ENCODE assay signal across 31 cellular contexts in genomic region chr2:144010096-144010495, GRCh38.
"Had no signal": no experiment of that assay in that cellular context is flagged by ENCODE, and none has a peak within 500 bp of the region (broad histone marks: within the 10 kb centered on the region; RNA-seq: fewer than 3 reads in every experiment).

No MANE protein-coding gene starts in this region.

- H3K27ac ChIP-seq: left ventricle myocardium inferior, pancreas, prostate gland, skin epidermis, suprapubic skin, thoracic aorta, tibial artery, upper lobe of right lung had no signal

- FAIRE-seq: islet of Langerhans, pancreas, urothelium cell line had no signal

- H3K27ac Mint-ChIP-seq: immature natural killer cell; memory B cell; naive thymus-derived CD4-positive, alpha-beta T cell; nephron; stimulated activated effector memory CD8-positive, alpha-beta T cell treated with anti-CD3 and anti-CD28 coated beads, Interleukin-12 subunit alpha, Interleukin-12 subunit beta, amount 100 ng/mL, for 72 hours; stimulated activated naive CD8-positive, alpha-beta T cell treated with anti-CD3 and anti-CD28 coated beads, Interleukin-15, Interleukin-2, amounts not matched to agents 100 ng/mL and 50 ng/mL, for 24 hours had no signal

- H3K4me1 Mint-ChIP-seq: immature natural killer cell; naive thymus-derived CD4-positive, alpha-beta T cell had no signal

- H3K9me3 Mint-ChIP-seq: memory B cell; nephron; neural crest cell; stimulated activated naive CD8-positive, alpha-beta T cell treated with anti-CD3 and anti-CD28 coated beads, Interleukin-15, Interleukin-2, amounts not matched to agents 100 ng/mL and 50 ng/mL, for 24 hours had no signal

- DNase-seq: hypothalamus; immature natural killer cell; left ventricle myocardium inferior; midbrain; mucosa of descending colon; naive thymus-derived CD4-positive, alpha-beta T cell; nucleus accumbens; pancreas; posterior cingulate gyrus; retina; right cardiac atrium; stimulated activated CD4-positive, alpha-beta T cell treated with anti-CD3 and anti-CD28 coated beads, Interleukin-12 subunit alpha, Interleukin-12 subunit beta, amount 100 ng/mL, for 4 hours; stimulated activated CD4-positive, alpha-beta T cell treated with anti-CD3 and anti-CD28 coated beads, Interleukin-15, amount 100 ng/mL, for 24 hours; stimulated activated CD4-positive, alpha-beta T cell treated with anti-CD3 and anti-CD28 coated beads, Interleukin-2, amount 100 ng/mL, for 24 hours; stimulated activated CD4-positive, alpha-beta T cell treated with anti-CD3 and anti-CD28 coated beads, Interleukin-4, amount 100 ng/mL, for 1 hour; stimulated activated naive CD4-positive, alpha-beta T cell; tibial artery; trophoblast cell; upper lobe of right lung had no signal

- H3K4me3 Mint-ChIP-seq: immature natural killer cell; memory B cell; naive thymus-derived CD4-positive, alpha-beta T cell; nephron; neural crest cell; stimulated activated effector memory CD8-positive, alpha-beta T cell treated with anti-CD3 and anti-CD28 coated beads, Interleukin-12 subunit alpha, Interleukin-12 subunit beta, amount 100 ng/mL, for 72 hours; stimulated activated naive CD8-positive, alpha-beta T cell treated with anti-CD3 and anti-CD28 coated beads, Interleukin-15, Interleukin-2, amounts not matched to agents 100 ng/mL and 50 ng/mL, for 24 hours had no signal

- H3K27me3 Mint-ChIP-seq: memory B cell; naive thymus-derived CD4-positive, alpha-beta T cell; stimulated activated naive CD8-positive, alpha-beta T cell treated with anti-CD3 and anti-CD28 coated beads, Interleukin-15, Interleukin-2, amounts not matched to agents 100 ng/mL and 50 ng/mL, for 24 hours had no signal

- ATAC-seq: mucosa of descending colon; naive thymus-derived CD4-positive, alpha-beta T cell; pancreas; right cardiac atrium; sciatic nerve; stimulated activated effector memory CD8-positive, alpha-beta T cell treated with anti-CD3 and anti-CD28 coated beads, Interleukin-12 subunit alpha, Interleukin-12 subunit beta, amount 100 ng/mL, for 72 hours; upper lobe of right lung had no signal
